ENCODE assay signal across 8 cellular contexts in the genomic region with DNA sequence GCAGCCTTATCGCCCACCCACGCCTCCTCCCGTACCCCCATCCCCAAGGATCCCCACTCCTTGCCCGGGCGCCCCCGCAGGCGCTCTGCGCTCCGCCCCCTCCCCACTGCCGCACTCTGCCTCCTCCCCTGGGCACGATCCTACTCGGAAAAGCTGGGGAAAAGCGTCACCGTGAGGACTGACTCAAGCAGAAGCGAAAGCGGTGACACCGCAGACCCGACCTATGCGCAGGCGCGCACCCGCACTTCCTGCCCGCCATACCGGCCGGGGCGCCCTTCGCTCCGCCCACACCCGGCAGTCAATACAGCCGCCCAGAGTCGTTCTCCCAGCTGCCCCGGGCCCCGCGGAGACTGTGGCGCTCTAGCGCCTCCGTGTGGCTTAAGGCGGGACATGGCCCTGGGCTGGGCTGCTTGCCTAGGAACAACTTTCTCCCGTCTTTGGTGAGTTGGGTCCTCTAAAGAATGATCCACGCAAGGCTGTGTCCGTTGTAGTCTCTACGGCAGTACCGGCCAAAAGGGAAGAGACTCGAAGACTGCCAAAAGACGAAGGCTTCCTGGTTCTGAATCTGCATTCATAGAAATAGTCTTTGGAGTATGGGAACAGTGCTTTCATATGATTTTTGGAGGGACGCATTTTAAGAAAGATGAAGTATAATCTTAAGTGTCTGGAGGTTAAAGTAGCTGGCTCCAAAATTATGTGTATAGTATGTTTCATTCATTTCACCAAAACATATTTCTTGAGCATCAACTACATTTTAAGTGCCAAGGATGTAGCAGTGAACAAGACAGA. TPM values are rescaled to one million over a fixed set of nuclear protein-coding genes. Genes with fewer than 3 reads are reported as not detected.
DNase-seq lines count a peak whose midpoint lies in the region; ATAC-seq and TF ChIP-seq lines count a peak whose summit lies in the region.

A gene (minus strand): TSS at position 207 of the 789 bp plus-strand sequence. CDS start 7,432 bp downstream, outside the sequence.

- H3K36me3 Mint-ChIP-seq in WTC11 (no peaks in the 10 kb centered on the region), immature natural killer cell (no peaks in the 10 kb centered on the region)

- peak; percentile 99 for DNase-seq in AG08395 (ENCODE audit: low spot score)
- DNase-seq in NCI-H2227 treated with DMSO at 0.1 percent for 48 hours (lab: John Stamatoyannopoulos, UW), result peak; percentile 96
- peak; percentile 98 for DNase-seq in WTC11 (ENCODE audit: low spot score)
- peak; percentile 24 to 97 (median 92) for DNase-seq in caudate nucleus (lab: John Stamatoyannopoulos, UW)
- peak; percentile 97 to 99 (median 98) for DNase-seq in immature natural killer cell
- peak; percentile 94 for DNase-seq in stimulated activated CD4-positive, alpha-beta T cell treated with anti-CD3 and anti-CD28 coated beads, Interleukin-12 subunit alpha, Interleukin-12 subunit beta, amount 100 ng/mL, for 24 hours (ENCODE audit: low read depth in 2 of 2)

- H3K27ac Mint-ChIP-seq in WTC11 (peak within 1 kb of the TSS; percentile 96), immature natural killer cell (peak within 1 kb of the TSS; percentile 93 to 99 (median 98))

- POLR2A ChIA-PET in WTC11 (lab: Charles Lee), result interaction anchor here (0.5 to 1.1 kb wide), 5 partner anchors 23 to 1684 kb away, joined by 3 to 7 read pairs (median 3); no protein-coding TSS in a partner anchor

- peaks cover 22% of the 10 kb centered on the region for H3K4me1 Mint-ChIP-seq in WTC11
- H3K4me1 Mint-ChIP-seq in immature natural killer cell, result peaks cover 20 to 28% of the 10 kb centered on the region in 2 donors

- ATAC-seq in GM18873 (IDR thresholded peaks at IDR 0.05; ENCODE audit: low FRiP score, unreplicated experiment) (peak; percentile 95), HG03159 (IDR thresholded peaks at IDR 0.05; ENCODE audit: unreplicated experiment) (peak; percentile 97), WTC11 (peak; percentile 98)

- no peaks in the 10 kb centered on the region for H3K9me3 Mint-ChIP-seq in WTC11
- H3K9me3 Mint-ChIP-seq in immature natural killer cell, result no peaks in the 10 kb centered on the region

- H3K27me3 Mint-ChIP-seq in WTC11 (ENCODE audit: low read depth), result peaks cover 2% of the 10 kb centered on the region; the same call in 1 of the 2 replicates
- peaks cover 6 to 17% (median 14%) of the 10 kb centered on the region in 3 donors for H3K27me3 Mint-ChIP-seq in immature natural killer cell (ENCODE audit: low read depth in 3 of 3)

- H3K27ac ChIP-seq in caudate nucleus (ENCODE audit: low read depth, low read length), result peak within 1 kb of the TSS; percentile 98

- peak; percentile 90 for TF ChIP-seq CTCF in WTC11 (IDR thresholded peaks at IDR 0.05)

- CTCF ChIA-PET in WTC11 (lab: Charles Lee), result interaction anchor here (0.6 to 2.3 kb wide), 19 partner anchors 8 to 1123 kb away, joined by 3 to 18 read pairs (median 3); a partner anchor contains a TSS

- peak within 1 kb of the TSS; percentile 90 for H3K4me3 Mint-ChIP-seq in WTC11
- H3K4me3 Mint-ChIP-seq in immature natural killer cell, result peak within 1 kb of the TSS; percentile 91 to 95 (median 94)

TF ChIP-seq in WTC11, 78 proteins besides CTCF, POLR2A, EP300 and RAD21 (continues in another document):
- TF ChIP-seq, protein P1, sequence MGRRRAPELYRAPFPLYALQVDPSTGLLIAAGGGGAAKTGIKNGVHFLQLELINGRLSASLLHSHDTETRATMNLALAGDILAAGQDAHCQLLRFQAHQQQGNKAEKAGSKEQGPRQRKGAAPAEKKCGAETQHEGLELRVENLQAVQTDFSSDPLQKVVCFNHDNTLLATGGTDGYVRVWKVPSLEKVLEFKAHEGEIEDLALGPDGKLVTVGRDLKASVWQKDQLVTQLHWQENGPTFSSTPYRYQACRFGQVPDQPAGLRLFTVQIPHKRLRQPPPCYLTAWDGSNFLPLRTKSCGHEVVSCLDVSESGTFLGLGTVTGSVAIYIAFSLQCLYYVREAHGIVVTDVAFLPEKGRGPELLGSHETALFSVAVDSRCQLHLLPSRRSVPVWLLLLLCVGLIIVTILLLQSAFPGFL (CRISPR knock-in tag; IDR thresholded peaks at IDR 0.05; ENCODE audit: borderline replicate concordance), result no peak
- TF ChIP-seq, protein P2, sequence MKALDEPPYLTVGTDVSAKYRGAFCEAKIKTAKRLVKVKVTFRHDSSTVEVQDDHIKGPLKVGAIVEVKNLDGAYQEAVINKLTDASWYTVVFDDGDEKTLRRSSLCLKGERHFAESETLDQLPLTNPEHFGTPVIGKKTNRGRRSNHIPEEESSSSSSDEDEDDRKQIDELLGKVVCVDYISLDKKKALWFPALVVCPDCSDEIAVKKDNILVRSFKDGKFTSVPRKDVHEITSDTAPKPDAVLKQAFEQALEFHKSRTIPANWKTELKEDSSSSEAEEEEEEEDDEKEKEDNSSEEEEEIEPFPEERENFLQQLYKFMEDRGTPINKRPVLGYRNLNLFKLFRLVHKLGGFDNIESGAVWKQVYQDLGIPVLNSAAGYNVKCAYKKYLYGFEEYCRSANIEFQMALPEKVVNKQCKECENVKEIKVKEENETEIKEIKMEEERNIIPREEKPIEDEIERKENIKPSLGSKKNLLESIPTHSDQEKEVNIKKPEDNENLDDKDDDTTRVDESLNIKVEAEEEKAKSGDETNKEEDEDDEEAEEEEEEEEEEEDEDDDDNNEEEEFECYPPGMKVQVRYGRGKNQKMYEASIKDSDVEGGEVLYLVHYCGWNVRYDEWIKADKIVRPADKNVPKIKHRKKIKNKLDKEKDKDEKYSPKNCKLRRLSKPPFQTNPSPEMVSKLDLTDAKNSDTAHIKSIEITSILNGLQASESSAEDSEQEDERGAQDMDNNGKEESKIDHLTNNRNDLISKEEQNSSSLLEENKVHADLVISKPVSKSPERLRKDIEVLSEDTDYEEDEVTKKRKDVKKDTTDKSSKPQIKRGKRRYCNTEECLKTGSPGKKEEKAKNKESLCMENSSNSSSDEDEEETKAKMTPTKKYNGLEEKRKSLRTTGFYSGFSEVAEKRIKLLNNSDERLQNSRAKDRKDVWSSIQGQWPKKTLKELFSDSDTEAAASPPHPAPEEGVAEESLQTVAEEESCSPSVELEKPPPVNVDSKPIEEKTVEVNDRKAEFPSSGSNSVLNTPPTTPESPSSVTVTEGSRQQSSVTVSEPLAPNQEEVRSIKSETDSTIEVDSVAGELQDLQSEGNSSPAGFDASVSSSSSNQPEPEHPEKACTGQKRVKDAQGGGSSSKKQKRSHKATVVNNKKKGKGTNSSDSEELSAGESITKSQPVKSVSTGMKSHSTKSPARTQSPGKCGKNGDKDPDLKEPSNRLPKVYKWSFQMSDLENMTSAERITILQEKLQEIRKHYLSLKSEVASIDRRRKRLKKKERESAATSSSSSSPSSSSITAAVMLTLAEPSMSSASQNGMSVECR (CRISPR knock-in tag; IDR thresholded peaks at IDR 0.05; ENCODE audit: borderline replicate concordance), result peak; percentile 41; the same call in 1 of the 2 replicates
- TF ChIP-seq ZNF219 (CRISPR knock-in tag; IDR thresholded peaks at IDR 0.05; ENCODE audit: borderline replicate concordance) (no peak), CREM (CRISPR knock-in tag; IDR thresholded peaks at IDR 0.05) (0 out of 2 replicates have a peak, but pooled peaks have one; percentile 27), ZNF232 (CRISPR knock-in tag; IDR thresholded peaks at IDR 0.05) (no peak), SP1 (CRISPR knock-in tag; conservative IDR thresholded peaks at IDR 0.05) (peak; percentile 79), CREB1 (CRISPR knock-in tag; IDR thresholded peaks at IDR 0.05) (no peak)
- TF ChIP-seq, protein P3, sequence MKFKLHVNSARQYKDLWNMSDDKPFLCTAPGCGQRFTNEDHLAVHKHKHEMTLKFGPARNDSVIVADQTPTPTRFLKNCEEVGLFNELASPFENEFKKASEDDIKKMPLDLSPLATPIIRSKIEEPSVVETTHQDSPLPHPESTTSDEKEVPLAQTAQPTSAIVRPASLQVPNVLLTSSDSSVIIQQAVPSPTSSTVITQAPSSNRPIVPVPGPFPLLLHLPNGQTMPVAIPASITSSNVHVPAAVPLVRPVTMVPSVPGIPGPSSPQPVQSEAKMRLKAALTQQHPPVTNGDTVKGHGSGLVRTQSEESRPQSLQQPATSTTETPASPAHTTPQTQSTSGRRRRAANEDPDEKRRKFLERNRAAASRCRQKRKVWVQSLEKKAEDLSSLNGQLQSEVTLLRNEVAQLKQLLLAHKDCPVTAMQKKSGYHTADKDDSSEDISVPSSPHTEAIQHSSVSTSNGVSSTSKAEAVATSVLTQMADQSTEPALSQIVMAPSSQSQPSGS (CRISPR knock-in tag; IDR thresholded peaks at IDR 0.05; ENCODE audit: borderline replicate concordance, low read depth), result no peak
- TF ChIP-seq, protein P4, sequence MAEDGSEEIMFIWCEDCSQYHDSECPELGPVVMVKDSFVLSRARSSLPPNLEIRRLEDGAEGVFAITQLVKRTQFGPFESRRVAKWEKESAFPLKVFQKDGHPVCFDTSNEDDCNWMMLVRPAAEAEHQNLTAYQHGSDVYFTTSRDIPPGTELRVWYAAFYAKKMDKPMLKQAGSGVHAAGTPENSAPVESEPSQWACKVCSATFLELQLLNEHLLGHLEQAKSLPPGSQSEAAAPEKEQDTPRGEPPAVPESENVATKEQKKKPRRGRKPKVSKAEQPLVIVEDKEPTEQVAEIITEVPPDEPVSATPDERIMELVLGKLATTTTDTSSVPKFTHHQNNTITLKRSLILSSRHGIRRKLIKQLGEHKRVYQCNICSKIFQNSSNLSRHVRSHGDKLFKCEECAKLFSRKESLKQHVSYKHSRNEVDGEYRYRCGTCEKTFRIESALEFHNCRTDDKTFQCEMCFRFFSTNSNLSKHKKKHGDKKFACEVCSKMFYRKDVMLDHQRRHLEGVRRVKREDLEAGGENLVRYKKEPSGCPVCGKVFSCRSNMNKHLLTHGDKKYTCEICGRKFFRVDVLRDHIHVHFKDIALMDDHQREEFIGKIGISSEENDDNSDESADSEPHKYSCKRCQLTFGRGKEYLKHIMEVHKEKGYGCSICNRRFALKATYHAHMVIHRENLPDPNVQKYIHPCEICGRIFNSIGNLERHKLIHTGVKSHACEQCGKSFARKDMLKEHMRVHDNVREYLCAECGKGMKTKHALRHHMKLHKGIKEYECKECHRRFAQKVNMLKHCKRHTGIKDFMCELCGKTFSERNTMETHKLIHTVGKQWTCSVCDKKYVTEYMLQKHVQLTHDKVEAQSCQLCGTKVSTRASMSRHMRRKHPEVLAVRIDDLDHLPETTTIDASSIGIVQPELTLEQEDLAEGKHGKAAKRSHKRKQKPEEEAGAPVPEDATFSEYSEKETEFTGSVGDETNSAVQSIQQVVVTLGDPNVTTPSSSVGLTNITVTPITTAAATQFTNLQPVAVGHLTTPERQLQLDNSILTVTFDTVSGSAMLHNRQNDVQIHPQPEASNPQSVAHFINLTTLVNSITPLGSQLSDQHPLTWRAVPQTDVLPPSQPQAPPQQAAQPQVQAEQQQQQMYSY (CRISPR knock-in tag; IDR thresholded peaks at IDR 0.05), result no peak
- TF ChIP-seq, protein P5, sequence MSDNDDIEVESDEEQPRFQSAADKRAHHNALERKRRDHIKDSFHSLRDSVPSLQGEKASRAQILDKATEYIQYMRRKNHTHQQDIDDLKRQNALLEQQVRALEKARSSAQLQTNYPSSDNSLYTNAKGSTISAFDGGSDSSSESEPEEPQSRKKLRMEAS (CRISPR knock-in tag; IDR thresholded peaks at IDR 0.05), result peak; percentile 63; the same call in 1 of the 2 replicates

RNA-seq across cellular contexts. Expression of the gene that starts here (rescaled TPM):
- 10.5 to 13.1 TPM (median 11.7 TPM) in 3 replicates for total RNA-seq in WTC11 (2021)
- 10 to 100 TPM; 13.7 to 22.3 (median 17.7) TPM for polyA plus RNA-seq in immature natural killer cell

Comparison
In these comparisons a context has a peak if more than half of its experiments do, and no peak if none do; other contexts are left out.
1. Peak in every context shown above with its lines: DNase-seq, ATAC-seq and H3K27ac ChIP-seq.